8 cellular contexts compared by ENCODE assay signal in genomic region chr2:121736140-121736461, GRCh38. TPM values are rescaled to one million over a fixed set of nuclear protein-coding genes. Genes with fewer than 3 reads are reported as not detected.
DNase-seq lines count a peak whose midpoint lies in the region; ATAC-seq, FAIRE-seq and TF ChIP-seq lines count a peak whose summit lies in the region.

No MANE protein-coding gene starts in this region.

- TSS peak; percentile 60 for BruUV-seq in K562 (replicated peaks; lab: Mats Ljungman, UMichigan)

- CTCF ChIA-PET in K562 (lab: Yijun Ruan, JAX; ENCODE audit: low intra/inter-chr PET ratio): no interaction called here

- H3K27ac Mint-ChIP-seq in stimulated activated naive CD8-positive, alpha-beta T cell treated with anti-CD3 and anti-CD28 coated beads, Interleukin-15, Interleukin-2, amounts not matched to agents 100 ng/mL and 50 ng/mL, for 24 hours: peak overlapping the region; percentile 94
- peak overlapping the region; percentile 90 for H3K27ac Mint-ChIP-seq in mesothelial cell of epicardium

- intact Hi-C loops in K562 (cut with micrococcal nuclease): loop anchor here (1.0 to 5.0 kb wide), 2 partner anchors 140 to 204 kb away; partner anchors contain the start of gene RNU4ATAC

- H3K79me2 ChIP-seq in K562 (ENCODE audit: control insufficient read depth, insufficient read depth, low read length): peaks cover 45% of the 10 kb centered on the region

- H3K9me3 ChIP-seq in K562 (replicated peaks; ENCODE audit: control insufficient read depth, insufficient read depth, low read depth, low read length): no peaks in the 10 kb centered on the region

- no peak for TF ChIP-seq CTCF in K562 (IDR thresholded peaks at IDR 0.05 in 2 of 3, conservative IDR thresholded peaks at IDR 0.05 in 1 of 3; ENCODE audit: insufficient read depth in 2 of 3, low read depth in 1 of 3, low read length in 3 of 3)
- no peak for TF ChIP-seq CTCF in mesothelial cell of epicardium (IDR thresholded peaks at IDR 0.05; ENCODE audit: unreplicated experiment)

- TF ChIP-seq EP300 in K562 (IDR thresholded peaks at IDR 0.05; ENCODE audit: low read length): no peak

- H3K36me3 ChIP-seq in K562 (ENCODE audit: control insufficient read depth, insufficient read depth, low read length): peaks cover 43% of the 10 kb centered on the region

- in situ Hi-C loops in K562 (cut with MboI): no loop called here

- H3K9me3 Mint-ChIP-seq in stimulated activated naive CD8-positive, alpha-beta T cell treated with anti-CD3 and anti-CD28 coated beads, Interleukin-15, Interleukin-2, amounts not matched to agents 100 ng/mL and 50 ng/mL, for 24 hours: no peaks in the 10 kb centered on the region
- H3K9me3 Mint-ChIP-seq in mesothelial cell of epicardium: no peaks in the 10 kb centered on the region

- H3K4me3 Mint-ChIP-seq in stimulated activated naive CD8-positive, alpha-beta T cell treated with anti-CD3 and anti-CD28 coated beads, Interleukin-15, Interleukin-2, amounts not matched to agents 100 ng/mL and 50 ng/mL, for 24 hours: peak overlapping the region; percentile 98
- H3K4me3 Mint-ChIP-seq in mesothelial cell of epicardium: peak overlapping the region; percentile 96

- peak overlapping the region; percentile 90 for H2AFZ ChIP-seq in K562 (ENCODE audit: low read depth, low read length)

- H3K9ac ChIP-seq in K562 (ENCODE audit: insufficient read depth in 1 of 2, low read depth in 2 of 2, low read length in 2 of 2): peak overlapping the region; percentile 96 to 97

- WGBS in K562 (ENCODE audit: insufficient coverage, low coverage, missing lambda C conversion rate): under 1% methylated on average over 8 of the region's 8 CpGs

- H3K9me1 ChIP-seq in K562 (ENCODE audit: control insufficient read depth, insufficient read depth, low read length): no peaks in the 10 kb centered on the region

- FAIRE-seq in K562 (lab: Jason Lieb, UNC): peak; percentile 19

- H3K27me3 Mint-ChIP-seq in stimulated activated naive CD8-positive, alpha-beta T cell treated with anti-CD3 and anti-CD28 coated beads, Interleukin-15, Interleukin-2, amounts not matched to agents 100 ng/mL and 50 ng/mL, for 24 hours: no peaks in the 10 kb centered on the region
- H3K27me3 Mint-ChIP-seq in mesothelial cell of epicardium (ENCODE audit: low read depth): peaks cover 2% of the 10 kb centered on the region

- H3K27ac ChIP-seq in K562 (ENCODE audit: extremely low read depth, low read depth, low read length): peak overlapping the region; percentile 81

- DNase-seq in stimulated activated naive CD8-positive, alpha-beta T cell treated with anti-CD3 and anti-CD28 coated beads, Interleukin-15, Interleukin-2, amounts not matched to agents 100 U/mL and 50 U/mL, for 24 hours: no peak
- DNase-seq in K562 (ENCODE audit: extremely low read depth in 1 of 4, low spot score in 3 of 4): peak in 1 of 4 experiments; percentile 19
- no peak for DNase-seq in mesothelial cell of epicardium (ENCODE audit: low spot score in 2 of 2, unreplicated experiment in 2 of 2)
- DNase-seq in NCI-H187 (lab: John Stamatoyannopoulos, UW): no peak
- DNase-seq in mesenteric fat pad (ENCODE audit: low spot score): no peak

- H3K4me1 Mint-ChIP-seq in stimulated activated naive CD8-positive, alpha-beta T cell treated with anti-CD3 and anti-CD28 coated beads, Interleukin-15, Interleukin-2, amounts not matched to agents 100 ng/mL and 50 ng/mL, for 24 hours (ENCODE audit: low read depth): peaks cover 51% of the 10 kb centered on the region
- H3K4me1 Mint-ChIP-seq in mesothelial cell of epicardium: peaks cover 12% of the 10 kb centered on the region

- peaks cover 44% of the 10 kb centered on the region for H3K36me3 Mint-ChIP-seq in stimulated activated naive CD8-positive, alpha-beta T cell treated with anti-CD3 and anti-CD28 coated beads, Interleukin-15, Interleukin-2, amounts not matched to agents 100 ng/mL and 50 ng/mL, for 24 hours (ENCODE audit: low read depth)
- peaks cover 13% of the 10 kb centered on the region for H3K36me3 Mint-ChIP-seq in mesothelial cell of epicardium

- H3K4me2 ChIP-seq in K562 (ENCODE audit: insufficient read depth, low read length): peak overlapping the region; percentile 89

- peaks cover under 1 to 18% of the 10 kb centered on the region in 2 experiments; a peak in 3 of 5 replicates for H3K4me1 ChIP-seq in K562 (replicated peaks in 1 of 2; ENCODE audit: control insufficient read depth in 2 of 2, insufficient read depth in 2 of 2, low read length in 2 of 2)

- no peaks in the 10 kb centered on the region for H3K27me3 ChIP-seq in K562 (ENCODE audit: control insufficient read depth in 2 of 2, insufficient read depth in 2 of 2, low read length in 2 of 2)

- no peak for ATAC-seq in stimulated activated naive CD8-positive, alpha-beta T cell treated with anti-CD3 and anti-CD28 coated beads, Interleukin-15, Interleukin-2, amounts not matched to agents 100 U/mL and 50 U/mL, for 24 hours
- ATAC-seq in K562 (no peak), HG03521 (IDR thresholded peaks at IDR 0.05; ENCODE audit: unreplicated experiment) (no peak), GM21529 (IDR thresholded peaks at IDR 0.05; ENCODE audit: unreplicated experiment) (no peak)

- 0 out of 2 replicates have a peak, but pooled peaks cover 3% of the 10 kb centered on the region for H4K20me1 ChIP-seq in K562 (replicated peaks; ENCODE audit: control insufficient read depth, insufficient read depth, low read length)

- peak overlapping the region; percentile 92 for H3K4me3 ChIP-seq in K562

- no peak for TF ChIP-seq POLR2A in K562 (conservative IDR thresholded peaks at IDR 0.05)

- no peak for TF ChIP-seq RAD21 in K562 (CRISPR knock-in tag; conservative IDR thresholded peaks at IDR 0.05 in 1 of 2, IDR thresholded peaks at IDR 0.05 in 1 of 2)

- POLR2A ChIA-PET in K562 (lab: Yijun Ruan, JAX): interaction anchor here (0.5 to 1.7 kb wide), 4 partner anchors 86 to 255 kb away, joined by 3 to 14 read pairs (median 3); partner anchors contain the start of gene RNU4ATAC

RNA-seq across cellular contexts. Expression of gene NIFK, which starts 0.6 kb away (rescaled TPM):
- total RNA-seq in K562 (2011; cell fraction: chromatin; rRNA removed; ENCODE audit: low replicate concordance): 40.5 and 65.8 TPM in 2 replicates
- 24.2 and 27.4 TPM in 2 replicates for total RNA-seq in K562 (2011; cell fraction: nucleolus; rRNA removed)
- total RNA-seq in K562 (2011; cell fraction: nucleoplasm; rRNA removed): 31.9 and 45.0 TPM in 2 replicates
- total RNA-seq in K562 (2014; rRNA removed): 114 and 123 TPM in 2 replicates
- 183 and 218 TPM in 2 replicates for total RNA-seq in K562 (2014; rRNA removed; fragmentation: Illumina TruSeq; extraction: Trizol)
- 227 and 257 TPM in 2 replicates for total RNA-seq in K562 (2015; rRNA removed; fragmentation: Illumina TruSeq; extraction: Trizol)
- 126 and 136 TPM in 2 replicates for total RNA-seq in K562 (2021)
- polyA plus RNA-seq in K562 (2011; rRNA removed): 39.6 and 60.2 TPM in 2 replicates
- polyA plus RNA-seq in K562 (2011; cell fraction: cytosol; rRNA removed): 11.3 and 24.4 TPM in 2 replicates
- polyA plus RNA-seq in K562 (2011; cell fraction: nucleus; rRNA removed): 16.2 and 19.6 TPM in 2 replicates
- polyA plus RNA-seq in K562 (2012): 60.1 and 72.9 TPM in 2 replicates
- 237 and 426 TPM in 2 replicates for polyA plus RNA-seq in K562 (2014; fragmentation: Illumina TruSeq; extraction: Trizol)
- polyA plus RNA-seq in K562 (2014; fragmentation: Nextera tagmentation; extraction: Ambion mirVana): 100 to 1,000 TPM; 191 to 223 TPM
- polyA plus RNA-seq in K562 (2014; rRNA removed): 92.9 and 137 TPM in 2 replicates
- 33.5 and 35.2 TPM in 2 replicates for polyA minus RNA-seq in K562 (2011; rRNA and poly(A)+ RNA removed)
- polyA minus RNA-seq in K562 (2011; cell fraction: cytosol; rRNA and poly(A)+ RNA removed): 14.6 and 19.8 TPM in 2 replicates
- 13.3 and 18.7 TPM in 2 replicates for polyA minus RNA-seq in K562 (2011; cell fraction: nucleus; rRNA and poly(A)+ RNA removed)
- total RNA-seq in mesothelial cell of epicardium: 46.6 to 54.2 TPM (median 50.7 TPM) in 3 replicates
- 43.6 TPM for total RNA-seq in mesenteric fat pad

RNA-seq across cellular contexts. Expression of gene TSN, which starts 19.4 kb away (rescaled TPM):
- 34.6 and 59.5 TPM in 2 replicates for total RNA-seq in K562 (2011; cell fraction: chromatin; rRNA removed; ENCODE audit: low replicate concordance)
- 27.5 and 32.0 TPM in 2 replicates for total RNA-seq in K562 (2011; cell fraction: nucleolus; rRNA removed)
- 53.5 and 77.3 TPM in 2 replicates for total RNA-seq in K562 (2011; cell fraction: nucleoplasm; rRNA removed)
- total RNA-seq in K562 (2014; rRNA removed): 61.1 and 63.2 TPM in 2 replicates
- 101 and 110 TPM in 2 replicates for total RNA-seq in K562 (2014; rRNA removed; fragmentation: Illumina TruSeq; extraction: Trizol)
- 82.8 and 87.0 TPM in 2 replicates for total RNA-seq in K562 (2015; rRNA removed; fragmentation: Illumina TruSeq; extraction: Trizol)
- total RNA-seq in K562 (2021): 87.8 and 95.2 TPM in 2 replicates
- polyA plus RNA-seq in K562 (2011; rRNA removed): 83.7 and 128 TPM in 2 replicates
- 34.8 and 62.7 TPM in 2 replicates for polyA plus RNA-seq in K562 (2011; cell fraction: cytosol; rRNA removed)
- polyA plus RNA-seq in K562 (2011; cell fraction: nucleus; rRNA removed): 22.7 and 26.1 TPM in 2 replicates
- polyA plus RNA-seq in K562 (2012): 56.1 and 70.2 TPM in 2 replicates
- 74.5 and 79.4 TPM in 2 replicates for polyA plus RNA-seq in K562 (2014; fragmentation: Illumina TruSeq; extraction: Trizol)
- polyA plus RNA-seq in K562 (2014; fragmentation: Nextera tagmentation; extraction: Ambion mirVana): 100 to 1,000 TPM; 142 to 152 TPM
- 75.3 and 80.2 TPM in 2 replicates for polyA plus RNA-seq in K562 (2014; rRNA removed)
- 63.4 and 80.3 TPM in 2 replicates for polyA minus RNA-seq in K562 (2011; rRNA and poly(A)+ RNA removed)
- 63.1 and 65.4 TPM in 2 replicates for polyA minus RNA-seq in K562 (2011; cell fraction: cytosol; rRNA and poly(A)+ RNA removed)
- polyA minus RNA-seq in K562 (2011; cell fraction: nucleus; rRNA and poly(A)+ RNA removed): 26.1 and 35.9 TPM in 2 replicates
- 60.4 to 63.4 TPM (median 63.1 TPM) in 3 replicates for total RNA-seq in mesothelial cell of epicardium
- total RNA-seq in mesenteric fat pad: 50.1 TPM
